9 cellular contexts compared by ENCODE assay signal in the genomic region with DNA sequence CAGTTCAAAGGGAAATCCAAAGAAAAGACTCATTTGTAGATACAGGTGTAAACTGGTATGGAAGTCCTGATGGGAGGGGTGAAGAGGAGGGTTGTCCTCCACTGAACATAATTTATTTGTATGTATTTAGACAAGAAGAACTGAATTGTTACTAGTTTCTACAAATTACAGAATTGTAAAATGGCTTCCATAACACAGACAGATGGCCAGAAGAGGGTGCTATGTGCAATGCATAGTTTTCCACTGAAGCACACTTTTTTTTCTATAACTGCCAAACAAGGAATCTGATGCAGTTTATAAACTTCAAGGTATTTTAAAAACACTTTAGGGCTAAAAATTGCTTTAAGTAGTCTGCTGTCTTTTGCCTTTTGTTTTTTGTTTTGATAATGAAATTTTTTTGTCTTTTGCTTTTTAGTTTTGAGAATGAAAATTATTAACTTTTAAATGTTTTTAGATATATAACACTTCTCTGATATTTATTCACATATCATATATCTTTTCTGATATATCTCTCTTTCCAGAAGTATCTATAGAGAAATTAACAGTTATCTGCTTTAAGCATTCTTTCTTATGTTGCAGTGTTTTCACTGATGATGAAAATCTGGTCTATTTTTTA. TPM values are rescaled to one million over a fixed set of nuclear protein-coding genes. Genes with fewer than 3 reads are reported as not detected.
A peak's percentile ranks its signal among the peaks of the same experiment; 100 is the strongest.
DNase-seq lines count a peak whose midpoint lies in the region; ATAC-seq and TF ChIP-seq lines count a peak whose summit lies in the region.
"Had no signal": no experiment of that assay in that cellular context is flagged by ENCODE, and none has a peak within 500 bp of the region (broad histone marks: within the 10 kb centered on the region; RNA-seq: fewer than 3 reads in every experiment).

No MANE protein-coding gene starts in this region.

- H3K4me3 Mint-ChIP-seq in type B pancreatic cell, result no peak overlapping the region
- H3K4me3 Mint-ChIP-seq: IgD-negative memory B cell had no signal

- no peak overlapping the region for H3K27ac ChIP-seq in RWPE2 (ENCODE audit: poor library complexity, severe bottlenecking)

- no peaks in the 10 kb centered on the region for H3K4me1 Mint-ChIP-seq in type B pancreatic cell (ENCODE audit: unreplicated experiment)
- H3K4me1 Mint-ChIP-seq: IgD-negative memory B cell had no signal

- peak; percentile 45 for DNase-seq in BE2C
- DNase-seq in H4 (ENCODE audit: low spot score), result peak; percentile 56
- no peak for DNase-seq in RWPE2 (ENCODE audit: low spot score)
- peak; percentile 63 for DNase-seq in globus pallidus (ENCODE audit: low spot score)
- no peak for DNase-seq in type B pancreatic cell (ENCODE audit: extremely low spot score, unreplicated experiment)
- DNase-seq in NCI-H2029 treated with DMSO at 0.1 percent for 48 hours (lab: John Stamatoyannopoulos, UW), result no peak

- peaks cover 55% of the 10 kb centered on the region for H3K36me3 ChIP-seq in BE2C
- H3K36me3 ChIP-seq in RWPE2 (ENCODE audit: low read depth), result no peaks in the 10 kb centered on the region

- no peak overlapping the region for H3K27ac Mint-ChIP-seq in type B pancreatic cell
- H3K27ac Mint-ChIP-seq: IgD-negative memory B cell had no signal

- no peaks in the 10 kb centered on the region for H3K9me3 Mint-ChIP-seq in type B pancreatic cell

- peak; percentile 77 for TF ChIP-seq CTCF in BE2C (IDR thresholded peaks at IDR 0.05; ENCODE audit: low read depth, low read length)
- TF ChIP-seq CTCF in RWPE2 (IDR thresholded peaks at IDR 0.05; ENCODE audit: poor library complexity, severe bottlenecking), result peak; percentile 69
- peak; percentile 79 for TF ChIP-seq CTCF in type B pancreatic cell (conservative IDR thresholded peaks at IDR 0.05)

- H3K27me3 Mint-ChIP-seq in type B pancreatic cell, result no peaks in the 10 kb centered on the region
- H3K27me3 Mint-ChIP-seq: IgD-negative memory B cell had no signal

- H3K4me3 ChIP-seq in BE2C (ENCODE audit: low read depth, low read length) (no peak overlapping the region), RWPE2 (ENCODE audit: severe bottlenecking) (no peak overlapping the region)

- H3K27me3 ChIP-seq in BE2C, result no peaks in the 10 kb centered on the region
- H3K27me3 ChIP-seq in RWPE2 (ENCODE audit: insufficient read depth, poor library complexity, severe bottlenecking), result no peaks in the 10 kb centered on the region

- H3K4me1 ChIP-seq in BE2C, result peaks cover 7% of the 10 kb centered on the region
- H3K4me1 ChIP-seq in RWPE2 (ENCODE audit: insufficient read depth, poor library complexity, severe bottlenecking), result peaks cover 6% of the 10 kb centered on the region

- peaks cover 13% of the 10 kb centered on the region for H3K36me3 Mint-ChIP-seq in type B pancreatic cell
- H3K36me3 Mint-ChIP-seq: IgD-negative memory B cell had no signal

- ATAC-seq in RWPE2 (ENCODE audit: low read depth) (no peak), GM21367 (IDR thresholded peaks at IDR 0.05; ENCODE audit: unreplicated experiment) (no peak), HG02973 (IDR thresholded peaks at IDR 0.05; ENCODE audit: unreplicated experiment) (no peak)

- H3K9me3 ChIP-seq in BE2C, result no peaks in the 10 kb centered on the region
- H3K9me3 ChIP-seq in RWPE2 (ENCODE audit: severe bottlenecking), result peaks cover 4% of the 10 kb centered on the region

RNA-seq across cellular contexts. Expression of a gene that starts 58.5 kb away (rescaled TPM):
- polyA plus RNA-seq in BE2C (2012; ENCODE audit: insufficient read depth, insufficient read length, low read depth), result 90.0 TPM
- total RNA-seq in H4 (2014; rRNA removed; shearing (Covaris generic)), result 0.06 TPM in 1 of 2 replicates, not detected in the other
- 14.3 and 23.8 TPM in 2 replicates for total RNA-seq in type B pancreatic cell (ENCODE audit: low replicate concordance)
- polyA plus RNA-seq: IgD-negative memory B cell had no signal

Comparison
In these comparisons a context has a peak if more than half of its experiments do, and no peak if none do; other contexts are left out.
1. DNase-seq: peak in BE2C (single experiment), H4 (single experiment) and globus pallidus (single experiment); none in RWPE2 (single experiment), type B pancreatic cell (single experiment) and NCI-H2029 treated with DMSO at 0.1 percent for 48 hours (single experiment).
2. RNA of a gene that starts 58.5 kb away (total RNA-seq): 14.3 to 23.8 TPM in type B pancreatic cell; 0.06 TPM in H4; every median in the first group is over 10 times any median in the second.
3. Peak in every context shown above with its lines, with median percentiles within 50 percentile points of each other: CTCF ChIP-seq.